In the genomic region with DNA sequence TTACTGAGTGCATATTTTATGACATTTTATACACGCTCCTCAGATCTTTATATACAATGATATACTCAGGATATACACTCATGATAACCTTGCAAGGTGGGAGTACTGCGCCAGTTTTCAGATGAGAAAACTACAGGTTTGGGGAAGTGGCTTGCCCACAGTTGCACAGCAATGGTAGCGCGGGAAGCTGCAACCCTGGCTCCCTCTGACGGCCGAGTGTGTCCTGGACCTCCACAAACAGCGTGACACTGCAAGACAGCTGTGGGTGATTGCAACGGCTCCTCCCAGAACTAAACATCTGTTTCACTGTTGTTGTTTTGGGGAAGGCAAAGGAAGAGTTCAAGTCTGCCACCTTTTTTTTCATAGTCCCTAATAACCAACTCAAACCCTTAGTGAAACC, we compare ENCODE assay signal across 11 cellular contexts. TPM values are rescaled to one million over a fixed set of nuclear protein-coding genes. Genes with fewer than 3 reads are reported as not detected.
DNase-seq lines count a peak whose midpoint lies in the region; ATAC-seq and TF ChIP-seq lines count a peak whose summit lies in the region.
"Had no signal": no experiment of that assay in that cellular context is flagged by ENCODE, and none has a peak within 500 bp of the region (broad histone marks: within the 10 kb centered on the region; RNA-seq: fewer than 3 reads in every experiment).

No MANE protein-coding gene starts in this region.

- H3K27ac Mint-ChIP-seq in endodermal cell = no peak overlapping the region
- H3K27ac Mint-ChIP-seq: neural progenitor cell had no signal

- no peak overlapping the region for H2BK12ac ChIP-seq in mesenchymal stem cell (ENCODE audit: low read length in 2 of 2)

- TF ChIP-seq CTCF in AG09309 (IDR thresholded peaks at IDR 0.05; ENCODE audit: control insufficient read depth, insufficient read depth, low read depth, low read length, missing control alignments) (peak; percentile 35), endodermal cell (conservative IDR thresholded peaks at IDR 0.05) (no peak)

- peaks cover 11% of the 10 kb centered on the region for H3K9me3 ChIP-seq in endodermal cell (ENCODE audit: control insufficient read depth, low read length)
- H3K9me3 ChIP-seq in mesenchymal stem cell (ENCODE audit: control insufficient read depth, low read length) = no peaks in the 10 kb centered on the region

- H3K14ac ChIP-seq in mesenchymal stem cell (ENCODE audit: low read length in 2 of 2) = no peak overlapping the region

- H4K8ac ChIP-seq in mesenchymal stem cell (ENCODE audit: low read length) = no peak overlapping the region

- H2BK15ac ChIP-seq in mesenchymal stem cell (ENCODE audit: low read depth, poor library complexity, severe bottlenecking) = no peak overlapping the region

- H4K91ac ChIP-seq in mesenchymal stem cell (ENCODE audit: low read length) = no peak overlapping the region

- H3K4ac ChIP-seq in mesenchymal stem cell (ENCODE audit: low read depth in 1 of 2, low read length in 2 of 2) = no peak overlapping the region

- H3K4me3 ChIP-seq in AG09309 (ENCODE audit: control insufficient read depth, low read depth, low read length) (no peak overlapping the region), endodermal cell (ENCODE audit: low read length) (no peak overlapping the region), mesenchymal stem cell (ENCODE audit: insufficient read depth in 1 of 2, low read depth in 1 of 2, low read length in 2 of 2) (no peak overlapping the region)
- H3K4me3 ChIP-seq: BLaER1 treated with 17β-estradiol and CSF1 and Interleukin-3, amounts not matched to agents 10 nM and 100 nM; neural progenitor cell had no signal

- ATAC-seq in HG02798 (IDR thresholded peaks at IDR 0.05; ENCODE audit: poor library complexity, unreplicated experiment) = peak; percentile 43
- ATAC-seq in GM21528 (IDR thresholded peaks at IDR 0.05; ENCODE audit: low FRiP score, unreplicated experiment) = no peak

- H3K9me3 Mint-ChIP-seq in endodermal cell = peaks cover 20% of the 10 kb centered on the region

- H3K4me2 ChIP-seq in mesenchymal stem cell (ENCODE audit: low read length, poor library complexity, severe bottlenecking) = no peak overlapping the region
- H3K4me2 ChIP-seq: neural progenitor cell had no signal

- H3K23ac ChIP-seq in mesenchymal stem cell (ENCODE audit: low read length in 2 of 2) = no peak overlapping the region

- H3K79me1 ChIP-seq in mesenchymal stem cell (replicated peaks; ENCODE audit: low read length, poor library complexity, severe bottlenecking) = peaks cover 33% of the 10 kb centered on the region

- 96 to 98% methylated on average over 6 to 8 of the region's 8 CpGs for WGBS in endodermal cell (ENCODE audit: insufficient coverage in 1 of 2, insufficient read length in 1 of 2), 2 experiments
- WGBS in mesenchymal stem cell = 83% methylated on average over 5 of the region's 8 CpGs

- no peak overlapping the region for H2BK120ac ChIP-seq in mesenchymal stem cell (ENCODE audit: low read depth, low read length)

- no peak overlapping the region for H2BK5ac ChIP-seq in mesenchymal stem cell (ENCODE audit: low read depth, low read length, poor library complexity, severe bottlenecking)

- H3K36me3 Mint-ChIP-seq in endodermal cell (ENCODE audit: low read depth) = peaks cover 38% of the 10 kb centered on the region

- no peak overlapping the region for H3K9ac ChIP-seq in endodermal cell (ENCODE audit: extremely low read depth, low read length, poor library complexity, severe bottlenecking)
- H3K9ac ChIP-seq in mesenchymal stem cell (ENCODE audit: low read length) = peak overlapping the region; percentile 63
- H3K9ac ChIP-seq: BLaER1 treated with 17β-estradiol and CSF1 and Interleukin-3, amounts not matched to agents 10 nM and 100 nM; neural progenitor cell had no signal

- H2AFZ ChIP-seq in mesenchymal stem cell (ENCODE audit: low read depth, low read length) = no peak overlapping the region
- H2AFZ ChIP-seq: neural progenitor cell had no signal

- no peaks in the 10 kb centered on the region for H3K27me3 Mint-ChIP-seq in endodermal cell (ENCODE audit: insufficient read depth)

- H3K4me1 Mint-ChIP-seq in endodermal cell = peaks cover 27% of the 10 kb centered on the region

- no peak overlapping the region for H3K18ac ChIP-seq in mesenchymal stem cell (ENCODE audit: low read depth in 1 of 2, low read length in 2 of 2)

- no peak overlapping the region for H3K4me3 Mint-ChIP-seq in endodermal cell
- H3K4me3 Mint-ChIP-seq: neural progenitor cell had no signal

- no peak overlapping the region for H2AK5ac ChIP-seq in mesenchymal stem cell (ENCODE audit: low read length, severe bottlenecking)

- no peaks in the 10 kb centered on the region for H3K27me3 ChIP-seq in endodermal cell (ENCODE audit: control insufficient read depth, insufficient read depth, low read length, poor library complexity, severe bottlenecking)
- H3K27me3 ChIP-seq in mesenchymal stem cell (ENCODE audit: control insufficient read depth in 1 of 2, insufficient read depth in 1 of 2, low read length in 2 of 2) = no peaks in the 10 kb centered on the region
- H3K27me3 ChIP-seq: BLaER1 treated with 17β-estradiol and CSF1 and Interleukin-3, amounts not matched to agents 10 nM and 100 nM; neural progenitor cell had no signal

- DNase-seq in AG09309 (ENCODE audit: low read depth) (no peak), endodermal cell (peak; percentile 39), mesenchymal stem cell (no peak), DMS 273 treated with DMSO at 0.1 percent for 48 hours (lab: John Stamatoyannopoulos, UW) (no peak), NCI-H2081 (lab: John Stamatoyannopoulos, UW) (no peak)
- no peak for DNase-seq in stimulated activated CD4-positive, alpha-beta T cell treated with anti-CD3 and anti-CD28 coated beads, Interleukin-4, amount 100 ng/mL, for 24 hours
- DNase-seq: T-helper 1 cell had no signal

- H3K4me1 ChIP-seq in endodermal cell (ENCODE audit: control insufficient read depth, insufficient read depth, low read length) (peaks cover 8% of the 10 kb centered on the region), mesenchymal stem cell (ENCODE audit: control insufficient read depth, insufficient read depth, low read depth, low read length) (peaks cover 17% of the 10 kb centered on the region)

- no peak overlapping the region for H3K27ac ChIP-seq in endodermal cell (ENCODE audit: low read depth, low read length)
- no peak overlapping the region for H3K27ac ChIP-seq in mesenchymal stem cell (ENCODE audit: low read length, poor library complexity, severe bottlenecking)
- H3K27ac ChIP-seq: neural progenitor cell had no signal

- H3K36me3 ChIP-seq in endodermal cell (ENCODE audit: control insufficient read depth, insufficient read depth, low read length) (peaks cover 44% of the 10 kb centered on the region), mesenchymal stem cell (ENCODE audit: control insufficient read depth in 1 of 2, insufficient read depth in 2 of 2, low read depth in 1 of 2, low read length in 2 of 2) (peaks cover 7 to 22% of the 10 kb centered on the region in 2 experiments)
- H3K36me3 ChIP-seq: neural progenitor cell had no signal

RNA-seq across cellular contexts. Expression of a gene that starts 47.0 kb away (rescaled TPM):
- 10 to 100 TPM; 60.7 to 61.4 TPM for total RNA-seq in endodermal cell
- 47.8 TPM for polyA plus RNA-seq in endodermal cell (2013, experiment 1 of 2)
- polyA plus RNA-seq in endodermal cell (2013, experiment 2 of 2) = 50.9 TPM
- 33.2 TPM for polyA plus RNA-seq in mesenchymal stem cell (2013, experiment 1 of 2)
- polyA plus RNA-seq in mesenchymal stem cell (2013, experiment 2 of 2) = 35.1 TPM
